8 cellular contexts compared by ENCODE assay signal in the genomic region with DNA sequence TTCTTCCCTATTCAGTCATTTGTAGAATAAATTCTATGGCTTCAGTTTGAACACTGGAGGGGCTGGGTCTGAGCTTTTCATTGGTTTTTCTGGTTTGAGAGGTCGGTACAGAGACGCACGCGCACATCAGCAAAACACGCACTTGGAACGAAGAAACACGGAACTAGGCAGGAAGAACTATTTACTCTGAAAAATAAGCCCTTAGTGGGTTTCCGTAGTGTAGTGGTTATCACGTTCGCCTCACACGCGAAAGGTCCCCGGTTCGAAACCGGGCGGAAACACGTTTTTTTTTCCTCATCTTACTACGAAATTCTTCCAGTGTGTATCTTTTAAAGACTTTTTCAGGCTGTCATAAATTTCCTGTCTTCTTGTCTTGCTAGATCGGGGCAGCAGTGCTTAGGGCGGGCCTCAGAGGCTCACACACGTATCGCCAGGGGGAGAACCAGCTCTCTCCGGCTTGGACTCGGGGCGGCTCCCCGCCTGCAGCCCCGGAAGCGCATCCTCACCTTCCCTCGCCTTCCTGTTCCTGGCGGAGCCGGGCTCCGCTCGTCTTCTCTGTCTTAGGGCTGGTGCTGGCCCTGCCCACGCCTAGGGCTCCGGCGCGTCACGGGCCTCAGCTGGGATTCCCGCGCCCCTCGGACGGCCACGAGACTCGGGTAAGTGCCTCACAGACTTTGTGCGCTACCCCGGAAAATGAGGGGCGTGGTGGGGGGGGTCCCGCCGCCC. TPM values are rescaled to one million over a fixed set of nuclear protein-coding genes. Genes with fewer than 3 reads are reported as not detected.
DNase-seq lines count a peak whose midpoint lies in the region; ATAC-seq and TF ChIP-seq lines count a peak whose summit lies in the region.

A gene (plus strand): TSS at position 521 of the 726 bp plus-strand sequence. CDS start 6,841 bp downstream, outside the sequence.

- peak within 1 kb of the TSS; percentile 83 for H3K4me2 ChIP-seq in mammary epithelial cell (ENCODE audit: insufficient read depth, low read depth, low read length)

- dilution Hi-C loops in mammary epithelial cell (cut with HindIII; ENCODE audit: low sequenced_read_pairs), result no loop called here

- peaks cover 21% of the 10 kb centered on the region for H3K4me1 ChIP-seq in mammary epithelial cell (ENCODE audit: insufficient read depth, low read length)

- CTCF ChIA-PET in AG04449 (lab: Yijun Ruan, JAX) (interaction anchor here (0.7 to 2.2 kb wide), 9 partner anchors 11 to 216 kb away, joined by 3 to 12 read pairs (median 4); no protein-coding TSS in a partner anchor), mammary epithelial cell (lab: Charles Lee; ENCODE audit: low non-redundant PET) (interaction anchor here (0.6 kb wide), 1 partner anchor 16 kb away, joined by 3 read pairs; no protein-coding TSS in a partner anchor)

- peaks cover 6% of the 10 kb centered on the region for H3K36me3 ChIP-seq in mammary epithelial cell (ENCODE audit: insufficient read depth, low read length)

- H3K9ac ChIP-seq in mammary epithelial cell (ENCODE audit: insufficient read depth, low read length), result peak within 1 kb of the TSS; percentile 90

- H3K4me3 ChIP-seq in AG04449 (ENCODE audit: low read depth, low read length) (peak within 1 kb of the TSS; percentile 78), WI38 (ENCODE audit: low read depth, low read length) (peak within 1 kb of the TSS; percentile 85), mammary epithelial cell (replicated peaks in 1 of 3; ENCODE audit: insufficient read depth in 1 of 3, low read depth in 2 of 3, low read length in 3 of 3) (peak within 1 kb of the TSS; percentile 65 to 77 (median 76))

- DNase-seq in AG04449 (ENCODE audit: low read depth, low spot score), result no peak
- peak; percentile 92 for DNase-seq in NCI-H226
- peak; percentile 92 for DNase-seq in mammary epithelial cell
- peak; percentile 97 for DNase-seq in inferior parietal cortex (ENCODE audit: extremely low spot score)
- DNase-seq in stimulated activated CD4-positive, alpha-beta T cell treated with anti-CD3 and anti-CD28 coated beads, Interleukin-12 subunit alpha, Interleukin-12 subunit beta, amount 100 ng/mL, for 24 hours (ENCODE audit: low read depth in 2 of 2), result peak; percentile 72 to 73

- POLR2A ChIA-PET in AG04449 (lab: Yijun Ruan, JAX), result interaction anchor here (0.5 to 2.1 kb wide), 14 partner anchors 13 to 1327 kb away, joined by 3 to 12 read pairs (median 5); a partner anchor contains a TSS

- H2AFZ ChIP-seq in mammary epithelial cell (ENCODE audit: low read depth, low read length), result peak within 1 kb of the TSS; percentile 90

- H3K79me2 ChIP-seq in mammary epithelial cell (ENCODE audit: insufficient read depth, low read length), result peaks cover 45% of the 10 kb centered on the region

- under 1% methylated on average over 35 of the region's 49 CpGs for WGBS in mammary epithelial cell (ENCODE audit: low coverage, missing lambda C conversion rate)

- in situ Hi-C loops in mammary epithelial cell (cut with MboI; ENCODE audit: low sequenced_read_pairs in 2 of 2), result loop anchor here in 1 of 2 donors (10.0 kb wide), 1 partner anchor 203 kb away; no protein-coding TSS in a partner anchor

- no peaks in the 10 kb centered on the region for H3K9me3 ChIP-seq in mammary epithelial cell (replicated peaks; ENCODE audit: insufficient read depth, low read length)

- intact Hi-C loops in mammary epithelial cell (cut with micrococcal nuclease), result loop anchor here (1.0 to 10.0 kb wide), 10 partner anchors 15 to 937 kb away; a partner anchor contains a TSS

- no peak for TF ChIP-seq CTCF in AG04449 (IDR thresholded peaks at IDR 0.05; ENCODE audit: insufficient read depth, low read length, missing control alignments)
- no peak for TF ChIP-seq CTCF in WI38 (IDR thresholded peaks at IDR 0.05; ENCODE audit: low read depth, low read length)
- no peak for TF ChIP-seq CTCF in mammary epithelial cell (conservative IDR thresholded peaks at IDR 0.05 in 1 of 2, IDR thresholded peaks at IDR 0.05 in 1 of 2; ENCODE audit: extremely low read depth in 1 of 2, insufficient read depth in 1 of 2, low read depth in 1 of 2, low read length in 2 of 2)

- H3K27ac ChIP-seq in mammary epithelial cell (ENCODE audit: insufficient read depth, low read depth, low read length), result peak within 1 kb of the TSS; percentile 91

- peak; percentile 61 for ATAC-seq in GM18907 (IDR thresholded peaks at IDR 0.05; ENCODE audit: unreplicated experiment)
- peak; percentile 52 for ATAC-seq in HG03159 (IDR thresholded peaks at IDR 0.05; ENCODE audit: unreplicated experiment)

- no TSS peak for BruUV-seq in mammary epithelial cell (replicated peaks; lab: Mats Ljungman, UMichigan)

- no peaks in the 10 kb centered on the region for H3K27me3 ChIP-seq in mammary epithelial cell (ENCODE audit: insufficient read depth, low read length)

- no peaks in the 10 kb centered on the region for H4K20me1 ChIP-seq in mammary epithelial cell (ENCODE audit: insufficient read depth, low read length)

RNA-seq across cellular contexts. Expression of the gene that starts here (rescaled TPM):
- 10 to 100 TPM; 74.6 to 81.5 TPM for total RNA-seq in mammary epithelial cell
- polyA plus RNA-seq in mammary epithelial cell, result 50.2 TPM
- polyA minus RNA-seq in mammary epithelial cell, result 38.5 TPM
